ENCODE assay signal across 8 cellular contexts in the genomic region with DNA sequence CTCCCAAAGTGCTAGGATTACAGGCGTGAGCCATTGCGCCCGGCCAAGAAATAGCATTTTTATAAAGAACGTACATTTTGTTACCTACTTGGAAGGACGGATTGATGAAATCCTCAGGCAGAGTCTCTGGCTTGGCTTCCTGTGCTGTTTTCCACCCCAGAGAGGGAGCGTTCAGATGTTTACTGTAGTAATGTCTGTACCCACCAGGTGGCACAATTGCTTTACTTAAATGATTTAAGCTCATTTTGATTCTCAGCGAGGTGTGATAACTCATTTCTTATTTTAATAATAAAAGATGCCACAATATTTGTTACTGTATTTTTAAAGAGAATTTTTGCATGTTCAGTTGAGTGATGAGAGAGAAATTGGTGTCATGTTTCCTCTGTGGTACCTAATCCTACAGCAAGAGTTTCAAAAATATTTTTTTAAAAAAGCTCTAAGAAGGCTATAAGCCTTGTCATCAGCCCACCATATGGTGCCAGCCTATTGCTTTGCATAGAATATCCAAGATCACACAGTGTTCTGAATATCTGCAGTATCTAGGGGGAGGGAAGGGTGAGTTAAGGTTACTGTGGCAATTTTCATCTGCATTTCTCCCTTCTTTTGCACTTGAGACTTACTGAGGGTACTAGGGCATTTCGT.
A peak's percentile ranks its signal among the peaks of the same experiment; 100 is the strongest.
DNase-seq lines count a peak whose midpoint lies in the region; ATAC-seq and TF ChIP-seq lines count a peak whose summit lies in the region.

No MANE protein-coding gene starts in this region.

- H3K27ac Mint-ChIP-seq in CD4-positive, alpha-beta memory T cell = peak overlapping the region in 3 of 7 donors; percentile 8 to 76 (median 56)
- H3K27ac Mint-ChIP-seq in HFFc6 = no peak overlapping the region
- no peak overlapping the region for H3K27ac Mint-ChIP-seq in activated CD4-positive, alpha-beta memory T cell treated with anti-CD3 and anti-CD28 coated beads, Interleukin-2, amount 10 ng/mL, durations not matched to agents 7 days and 5 days
- no peak overlapping the region for H3K27ac Mint-ChIP-seq in stimulated activated naive B cell treated with anti-CD40 and anti-IgM and Interleukin-4, amounts not matched to agents 10 μg/mL and 1 μg/mL and 100 μg/mL, for 72 hours

- TF ChIP-seq CTCF in HFFc6 (IDR thresholded peaks at IDR 0.05) (peak; percentile 89), epithelial cell of esophagus (IDR thresholded peaks at IDR 0.05; ENCODE audit: insufficient read depth, low read depth, low read length, missing control alignments) (peak; percentile 63)

- ATAC-seq in stimulated activated naive B cell treated with anti-CD40 and anti-IgM and Interleukin-4, amounts not matched to agents 10 μg/mL and 1 μg/mL and 100 μg/mL, for 72 hours (replicated peaks) = peak in 1 of 2 donors; percentile 61
- no peak for ATAC-seq in GM21423 (IDR thresholded peaks at IDR 0.05; ENCODE audit: unreplicated experiment)

- H3K36me3 ChIP-seq in CD4-positive, alpha-beta memory T cell (ENCODE audit: insufficient read depth, low read length) = no peaks in the 10 kb centered on the region

- H3K9me3 ChIP-seq in CD4-positive, alpha-beta memory T cell (ENCODE audit: control insufficient read depth in 1 of 2, low read length in 2 of 2) = no peaks in the 10 kb centered on the region

- H3K4me3 ChIP-seq in CD4-positive, alpha-beta memory T cell (ENCODE audit: low read length in 2 of 2) = no peak overlapping the region
- no peak overlapping the region for H3K4me3 ChIP-seq in epithelial cell of esophagus (ENCODE audit: low read length)

- H3K4me1 ChIP-seq in CD4-positive, alpha-beta memory T cell (ENCODE audit: insufficient read depth, low read length) = peaks cover 12% of the 10 kb centered on the region

- H3K4me1 Mint-ChIP-seq in CD4-positive, alpha-beta memory T cell = peaks cover 19 to 30% (median 22%) of the 10 kb centered on the region in 4 donors
- H3K4me1 Mint-ChIP-seq in HFFc6 (ENCODE audit: low read depth) = peaks cover 52% of the 10 kb centered on the region
- peaks cover 6% of the 10 kb centered on the region for H3K4me1 Mint-ChIP-seq in activated CD4-positive, alpha-beta memory T cell treated with anti-CD3 and anti-CD28 coated beads, Interleukin-2, amount 10 ng/mL, durations not matched to agents 7 days and 5 days
- peaks cover 22 to 29% of the 10 kb centered on the region in 2 donors for H3K4me1 Mint-ChIP-seq in stimulated activated naive B cell treated with anti-CD40 and anti-IgM and Interleukin-4, amounts not matched to agents 10 μg/mL and 1 μg/mL and 100 μg/mL, for 72 hours

- peaks cover 0 to 2% of the 10 kb centered on the region in 2 donors for H3K36me3 Mint-ChIP-seq in CD4-positive, alpha-beta memory T cell
- no peaks in the 10 kb centered on the region for H3K36me3 Mint-ChIP-seq in HFFc6 (ENCODE audit: low read depth)
- no peaks in the 10 kb centered on the region for H3K36me3 Mint-ChIP-seq in activated CD4-positive, alpha-beta memory T cell treated with anti-CD3 and anti-CD28 coated beads, Interleukin-2, amount 10 ng/mL, durations not matched to agents 7 days and 5 days (ENCODE audit: low read depth)
- peaks cover 5 to 7% of the 10 kb centered on the region in 2 donors for H3K36me3 Mint-ChIP-seq in stimulated activated naive B cell treated with anti-CD40 and anti-IgM and Interleukin-4, amounts not matched to agents 10 μg/mL and 1 μg/mL and 100 μg/mL, for 72 hours

- H3K27me3 Mint-ChIP-seq in CD4-positive, alpha-beta memory T cell = no peaks in the 10 kb centered on the region
- no peaks in the 10 kb centered on the region for H3K27me3 Mint-ChIP-seq in HFFc6 (ENCODE audit: insufficient read depth)
- H3K27me3 Mint-ChIP-seq in activated CD4-positive, alpha-beta memory T cell treated with anti-CD3 and anti-CD28 coated beads, Interleukin-2, amount 10 ng/mL, durations not matched to agents 7 days and 5 days = no peaks in the 10 kb centered on the region
- H3K27me3 Mint-ChIP-seq in stimulated activated naive B cell treated with anti-CD40 and anti-IgM and Interleukin-4, amounts not matched to agents 10 μg/mL and 1 μg/mL and 100 μg/mL, for 72 hours = no peaks in the 10 kb centered on the region

- H3K27me3 ChIP-seq in CD4-positive, alpha-beta memory T cell (ENCODE audit: insufficient read depth, low read length) = no peaks in the 10 kb centered on the region

- H3K27ac ChIP-seq in CD4-positive, alpha-beta memory T cell (ENCODE audit: low read depth, low read length) = no peak overlapping the region

- H3K9me3 Mint-ChIP-seq in CD4-positive, alpha-beta memory T cell = no peaks in the 10 kb centered on the region
- no peaks in the 10 kb centered on the region for H3K9me3 Mint-ChIP-seq in HFFc6
- H3K9me3 Mint-ChIP-seq in activated CD4-positive, alpha-beta memory T cell treated with anti-CD3 and anti-CD28 coated beads, Interleukin-2, amount 10 ng/mL, durations not matched to agents 7 days and 5 days = no peaks in the 10 kb centered on the region
- no peaks in the 10 kb centered on the region for H3K9me3 Mint-ChIP-seq in stimulated activated naive B cell treated with anti-CD40 and anti-IgM and Interleukin-4, amounts not matched to agents 10 μg/mL and 1 μg/mL and 100 μg/mL, for 72 hours

- DNase-seq in CD4-positive, alpha-beta memory T cell = peak; percentile 56 to 64 (median 61)
- DNase-seq in HFFc6 = peak; percentile 52
- DNase-seq in NCI-H748 treated with DMSO at 0.1 percent for 48 hours (lab: John Stamatoyannopoulos, UW) = peak; percentile 64
- peak; percentile 52 for DNase-seq in activated CD4-positive, alpha-beta memory T cell treated with anti-CD3 and anti-CD28 coated beads, Interleukin-2, amount 10 ng/mL, durations not matched to agents 7 days and 5 days
- peak; percentile 76 for DNase-seq in epithelial cell of esophagus (ENCODE audit: low read depth)
- DNase-seq in mucosa of gallbladder (ENCODE audit: low spot score) = peak; percentile 81
- DNase-seq in stimulated activated naive B cell treated with anti-CD40 and anti-IgM and Interleukin-4, amounts not matched to agents 10 μg/mL and 1 μg/mL and 100 μg/mL, for 72 hours = peak; percentile 26

- intact Hi-C loops in CD4-positive, alpha-beta memory T cell (cut with micrococcal nuclease) = loop anchor here (1.0 to 5.0 kb wide), 5 partner anchors 170 to 598 kb away; no protein-coding TSS in a partner anchor

- no peak overlapping the region for H3K4me3 Mint-ChIP-seq in CD4-positive, alpha-beta memory T cell
- H3K4me3 Mint-ChIP-seq in HFFc6 = no peak overlapping the region
- no peak overlapping the region for H3K4me3 Mint-ChIP-seq in activated CD4-positive, alpha-beta memory T cell treated with anti-CD3 and anti-CD28 coated beads, Interleukin-2, amount 10 ng/mL, durations not matched to agents 7 days and 5 days
- H3K4me3 Mint-ChIP-seq in stimulated activated naive B cell treated with anti-CD40 and anti-IgM and Interleukin-4, amounts not matched to agents 10 μg/mL and 1 μg/mL and 100 μg/mL, for 72 hours = no peak overlapping the region

- POLR2A ChIA-PET in CD4-positive, alpha-beta memory T cell (lab: Charles Lee; ENCODE audit: partially characterized antibody) = interaction anchor here (1.2 to 1.5 kb wide), 2 partner anchors 103 to 170 kb away, joined by 4 read pairs; no protein-coding TSS in a partner anchor
- POLR2A ChIA-PET in activated CD4-positive, alpha-beta memory T cell treated with anti-CD3 and anti-CD28 coated beads, Interleukin-2, amount 10 ng/mL, durations not matched to agents 7 days and 5 days (lab: Charles Lee) = interaction anchor here (1.0 kb wide), 1 partner anchor 170 kb away, joined by 3 read pairs; no protein-coding TSS in a partner anchor

- CTCF ChIA-PET in CD4-positive, alpha-beta memory T cell (lab: Charles Lee; ENCODE audit: partially characterized antibody) = interaction anchor here (0.6 to 5.2 kb wide), 35 partner anchors 7 to 598 kb away, joined by 3 to 34 read pairs (median 5); no protein-coding TSS in a partner anchor
- CTCF ChIA-PET in activated CD4-positive, alpha-beta memory T cell treated with anti-CD3 and anti-CD28 coated beads, Interleukin-2, amount 10 ng/mL, durations not matched to agents 7 days and 5 days (lab: Charles Lee) = interaction anchor here (0.6 to 3.0 kb wide), 35 partner anchors 8 to 598 kb away, joined by 3 to 16 read pairs (median 5); no protein-coding TSS in a partner anchor

Comparison
In these comparisons a context has a peak if more than half of its experiments do, and no peak if none do; other contexts are left out.
1. DNase-seq: peak in every context shown above with its lines; median percentile 81 in mucosa of gallbladder; 76 in epithelial cell of esophagus; 64 in NCI-H748 treated with DMSO at 0.1 percent for 48 hours; 61 in CD4-positive, alpha-beta memory T cell; 52 in HFFc6; 52 in activated CD4-positive, alpha-beta memory T cell treated with anti-CD3 and anti-CD28 coated beads, Interleukin-2, amount 10 ng/mL, durations not matched to agents 7 days and 5 days; 26 in stimulated activated naive B cell treated with anti-CD40 and anti-IgM and Interleukin-4, amounts not matched to agents 10 μg/mL and 1 μg/mL and 100 μg/mL, for 72 hours.